In the genomic region with DNA sequence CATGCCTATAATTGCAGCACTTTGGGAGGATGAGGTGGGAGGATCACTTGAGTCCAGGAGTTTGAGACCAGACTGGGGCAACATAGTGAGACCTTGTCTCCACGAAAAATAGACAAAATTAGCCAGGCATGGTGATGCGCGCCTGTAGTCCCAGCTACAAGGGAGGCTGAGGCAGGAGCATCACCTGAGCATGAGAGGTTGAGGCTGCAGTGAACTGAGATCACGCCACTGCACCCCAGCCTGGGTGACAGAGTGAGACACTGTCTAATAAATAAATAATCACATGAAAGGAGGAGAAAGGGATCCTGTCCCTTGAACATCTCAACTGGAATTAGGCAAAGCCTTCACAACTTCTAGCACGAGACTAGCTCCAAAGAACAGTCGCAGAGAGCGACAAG, we compare ENCODE assay signal across 30 cellular contexts. TPM values are rescaled to one million over a fixed set of nuclear protein-coding genes. Genes with fewer than 3 reads are reported as not detected.
"Had no signal": no experiment of that assay in that cellular context is flagged by ENCODE, and none has a peak within 500 bp of the region (broad histone marks: within the 10 kb centered on the region; RNA-seq: fewer than 3 reads in every experiment).

No MANE protein-coding gene starts in this region.

- H3K27me3 Mint-ChIP-seq: dendritic cell treated with granulocyte-macrophage colony-stimulating factor and Interleukin-4, amounts not matched to agents 40 ng/mL and 50 ng/mL, for 4 days had no signal

- FAIRE-seq: endometrium had no signal

- ATAC-seq: mucosa of descending colon; natural killer cell treated with Interleukin-12 subunit alpha and Interleukin-12 subunit beta and Interleukin-15 and Interleukin-18, amount 100 ng/mL, for 72 hours; stimulated activated effector memory CD8-positive, alpha-beta T cell treated with anti-CD3 and anti-CD28 coated beads, Interleukin-12 subunit alpha, Interleukin-12 subunit beta, amount 100 ng/mL, for 72 hours had no signal

- H3K36me3 ChIP-seq: colonic mucosa, esophagus squamous epithelium, prostate gland, right atrium auricular region, sigmoid colon, stomach, thyroid gland had no signal

- H3K4me3 ChIP-seq: colonic mucosa, esophagus squamous epithelium, lung, mucosa of descending colon, prostate gland, right atrium auricular region, sigmoid colon, stomach, thyroid gland had no signal

- H3K36me3 Mint-ChIP-seq: immature natural killer cell; memory B cell; natural killer cell treated with Interleukin-12 subunit alpha and Interleukin-12 subunit beta and Interleukin-15 and Interleukin-18, amount 100 ng/mL, for 72 hours; stimulated activated effector memory CD8-positive, alpha-beta T cell treated with anti-CD3 and anti-CD28 coated beads, Interleukin-12 subunit alpha, Interleukin-12 subunit beta, amount 100 ng/mL, for 72 hours had no signal

- H3K27me3 ChIP-seq: colonic mucosa, esophagus squamous epithelium, right atrium auricular region, sigmoid colon, stomach, thyroid gland had no signal

- DNase-seq: colonic mucosa; effector memory CD4-positive, alpha-beta T cell; esophagus squamous epithelium; foreskin melanocyte; hypothalamus; immature natural killer cell; islet precursor cell; naive B cell; nucleus accumbens; sigmoid colon; stimulated activated CD4-positive, alpha-beta T cell treated with anti-CD3 and anti-CD28 coated beads, Interleukin-2, amount 100 ng/mL, for 24 hours; stimulated activated CD4-positive, alpha-beta T cell treated with anti-CD3 and anti-CD28 coated beads, Interleukin-4, amount 100 ng/mL, for 24 hours; stimulated activated naive CD4-positive, alpha-beta T cell treated with Interleukin-2 at 50 U/mL for 16 hours; stomach; thyroid gland; trophoblast cell had no signal

- H3K4me3 Mint-ChIP-seq: dendritic cell treated with granulocyte-macrophage colony-stimulating factor and Interleukin-4, amounts not matched to agents 40 ng/mL and 50 ng/mL, for 4 days; immature natural killer cell; memory B cell; naive B cell; natural killer cell treated with Interleukin-12 subunit alpha and Interleukin-12 subunit beta and Interleukin-15 and Interleukin-18, amount 100 ng/mL, for 72 hours; neural crest cell; stimulated activated effector memory CD8-positive, alpha-beta T cell treated with anti-CD3 and anti-CD28 coated beads, Interleukin-12 subunit alpha, Interleukin-12 subunit beta, amount 100 ng/mL, for 72 hours had no signal

- H3K9me3 ChIP-seq: colonic mucosa, esophagus squamous epithelium, mucosa of descending colon, prostate gland, right atrium auricular region, sigmoid colon, thyroid gland had no signal

- H3K27ac Mint-ChIP-seq: dendritic cell treated with granulocyte-macrophage colony-stimulating factor and Interleukin-4, amounts not matched to agents 40 ng/mL and 50 ng/mL, for 4 days; immature natural killer cell; memory B cell; naive B cell; natural killer cell treated with Interleukin-12 subunit alpha and Interleukin-12 subunit beta and Interleukin-15 and Interleukin-18, amount 100 ng/mL, for 72 hours; stimulated activated effector memory CD8-positive, alpha-beta T cell treated with anti-CD3 and anti-CD28 coated beads, Interleukin-12 subunit alpha, Interleukin-12 subunit beta, amount 100 ng/mL, for 72 hours had no signal

- H3K4me1 ChIP-seq: colonic mucosa, prostate gland, right atrium auricular region, sigmoid colon, thyroid gland had no signal

- H3K4me1 Mint-ChIP-seq: immature natural killer cell; naive B cell; stimulated activated effector memory CD8-positive, alpha-beta T cell treated with anti-CD3 and anti-CD28 coated beads, Interleukin-12 subunit alpha, Interleukin-12 subunit beta, amount 100 ng/mL, for 72 hours had no signal

- H3K9me3 Mint-ChIP-seq: dendritic cell treated with granulocyte-macrophage colony-stimulating factor and Interleukin-4, amounts not matched to agents 40 ng/mL and 50 ng/mL, for 4 days; immature natural killer cell; memory B cell; natural killer cell treated with Interleukin-12 subunit alpha and Interleukin-12 subunit beta and Interleukin-15 and Interleukin-18, amount 100 ng/mL, for 72 hours; neural crest cell; stimulated activated effector memory CD8-positive, alpha-beta T cell treated with anti-CD3 and anti-CD28 coated beads, Interleukin-12 subunit alpha, Interleukin-12 subunit beta, amount 100 ng/mL, for 72 hours had no signal

- H3K27ac ChIP-seq: colonic mucosa, esophagus squamous epithelium, prostate gland, right atrium auricular region, sigmoid colon, stomach, thyroid gland had no signal

RNA-seq across cellular contexts. Expression of a gene that starts 53.2 kb away (rescaled TPM):
- total RNA-seq: chondrocyte, esophagus squamous epithelium, osteocyte, right atrium auricular region, skeletal muscle tissue, temporal lobe had no signal
- polyA plus RNA-seq: immature natural killer cell had no signal
